ENCODE assay signal across 24 cellular contexts in the genomic region with DNA sequence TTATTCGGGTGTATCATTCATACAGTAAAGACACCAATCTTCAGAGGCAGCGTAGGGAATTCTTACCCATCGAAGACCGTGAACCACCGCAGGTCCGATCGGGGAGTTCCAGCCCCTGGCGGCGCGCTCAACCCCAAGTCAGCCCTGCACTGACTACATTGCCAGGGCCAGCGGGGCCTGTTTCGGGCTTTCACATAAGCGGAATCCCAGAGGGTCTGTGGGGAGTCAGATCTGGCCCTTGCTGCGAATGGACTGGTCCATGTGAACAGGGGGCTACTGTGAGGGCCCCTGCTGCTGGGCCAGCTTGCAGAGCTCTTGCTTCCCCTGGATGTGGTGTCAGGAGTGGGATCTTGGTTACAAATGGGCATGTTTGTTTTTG. TPM values are rescaled to one million over a fixed set of nuclear protein-coding genes. Genes with fewer than 3 reads are reported as not detected.
DNase-seq lines count a peak whose midpoint lies in the region; FAIRE-seq and TF ChIP-seq lines count a peak whose summit lies in the region.
"Had no signal": no experiment of that assay in that cellular context is flagged by ENCODE, and none has a peak within 500 bp of the region (broad histone marks: within the 10 kb centered on the region; RNA-seq: fewer than 3 reads in every experiment).

No MANE protein-coding gene starts in this region.

- H3K36me3 ChIP-seq in ES-I3 (ENCODE audit: insufficient read depth, low read length), result no peaks in the 10 kb centered on the region
- H3K36me3 ChIP-seq in HEK293 (ENCODE audit: control insufficient read depth in 2 of 2, insufficient read depth in 1 of 2, low read length in 2 of 2), result peaks cover 0 to 6% of the 10 kb centered on the region in 2 experiments; a peak in 1 of 3 replicates
- peaks cover 0 to 3% (median 1%) of the 10 kb centered on the region in 4 experiments; a peak in 3 of 8 replicates for H3K36me3 ChIP-seq in H1 (ENCODE audit: control insufficient read depth in 2 of 4, insufficient read depth in 4 of 4, low read length in 3 of 4)
- no peaks in the 10 kb centered on the region for H3K36me3 ChIP-seq in iPS-15b (ENCODE audit: control insufficient read depth, insufficient read depth, low read length)
- H3K36me3 ChIP-seq in CD4-positive, alpha-beta memory T cell (ENCODE audit: insufficient read depth, low read length), result no peaks in the 10 kb centered on the region
- H3K36me3 ChIP-seq: HAP-1 had no signal

- no peak overlapping the region for H3K4me3 Mint-ChIP-seq in CD4-positive, alpha-beta memory T cell

- H3K36me3 Mint-ChIP-seq in CD4-positive, alpha-beta memory T cell, result no peaks in the 10 kb centered on the region

- peaks cover 0 to 4% (median 0%) of the 10 kb centered on the region in 8 donors for H3K9me3 Mint-ChIP-seq in CD4-positive, alpha-beta memory T cell

- H4K8ac ChIP-seq in H1 (ENCODE audit: extremely low read depth, insufficient read depth, low read length), result no peak overlapping the region; the same call in 1 of the 2 replicates

- no peak for FAIRE-seq in H1 (lab: Jason Lieb, UNC)
- FAIRE-seq: A204.1 had no signal

- no peak overlapping the region for H2AFZ ChIP-seq in H1 (ENCODE audit: low read length)

- no peak overlapping the region for H3K18ac ChIP-seq in H1 (ENCODE audit: extremely low read depth, low read length)

- H3K27me3 Mint-ChIP-seq in CD4-positive, alpha-beta memory T cell, result peaks cover 14 to 19% of the 10 kb centered on the region in 2 donors

- TF ChIP-seq POLR2A in H1 (IDR thresholded peaks at IDR 0.05; ENCODE audit: control extremely low read depth in 1 of 2, low read depth in 2 of 2, low read length in 2 of 2), result no peak

- no peak overlapping the region for H3K4me3 ChIP-seq in HEK293 (ENCODE audit: low read depth, low read length)
- H3K4me3 ChIP-seq in H1 (ENCODE audit: extremely low read depth in 1 of 4, insufficient read depth in 2 of 4, low read depth in 3 of 4, low read length in 4 of 4), result peak overlapping the region in 2 of 4 experiments; percentile 38 to 46; a peak in 5 of 8 replicates
- peak overlapping the region; percentile 30 for H3K4me3 ChIP-seq in iPS-15b (ENCODE audit: low read depth, low read length)
- no peak overlapping the region for H3K4me3 ChIP-seq in coronary artery
- H3K4me3 ChIP-seq in CD4-positive, alpha-beta memory T cell (ENCODE audit: low read length in 2 of 2), result no peak overlapping the region
- H3K4me3 ChIP-seq: HAP-1 had no signal

- H2BK12ac ChIP-seq in H1 (ENCODE audit: low read depth, low read length), result no peak overlapping the region

- H3K23ac ChIP-seq in H1 (ENCODE audit: insufficient read length), result no peak overlapping the region

- peaks cover 18% of the 10 kb centered on the region; the same call in 1 of the 2 replicates for H3K4me1 ChIP-seq in ES-I3 (ENCODE audit: insufficient read depth, low read length)
- no peaks in the 10 kb centered on the region for H3K4me1 ChIP-seq in HEK293 (ENCODE audit: control insufficient read depth, insufficient read depth, low read length)
- H3K4me1 ChIP-seq in H1 (replicated peaks in 1 of 4; ENCODE audit: control insufficient read depth in 3 of 4, insufficient read depth in 4 of 4, low read length in 3 of 4), result peaks cover 0 to 24% (median 8%) of the 10 kb centered on the region in 4 experiments; a peak in 6 of 7 replicates
- peaks cover 5% of the 10 kb centered on the region for H3K4me1 ChIP-seq in iPS-15b (ENCODE audit: control insufficient read depth, insufficient read depth, low read length)
- peaks cover 8% of the 10 kb centered on the region for H3K4me1 ChIP-seq in CD4-positive, alpha-beta memory T cell (ENCODE audit: insufficient read depth, low read length)
- H3K4me1 ChIP-seq: HAP-1 had no signal

- H3K4ac ChIP-seq in H1 (replicated peaks; ENCODE audit: insufficient read length, low read depth, low read length), result no peak overlapping the region

- H3K9ac ChIP-seq in ES-I3 (ENCODE audit: low read depth, low read length) (peak overlapping the region; percentile 54; the same call in 1 of the 2 replicates), H1 (replicated peaks in 1 of 4; ENCODE audit: extremely low read depth in 1 of 4, low read depth in 3 of 4, low read length in 3 of 4) (no peak overlapping the region), iPS-15b (ENCODE audit: low read depth, low read length) (peak overlapping the region; percentile 26)
- H3K9ac ChIP-seq: KMS-11 had no signal

- no peak overlapping the region for H3K14ac ChIP-seq in H1 (ENCODE audit: insufficient read length)

- POLR2A ChIA-PET in HEK293 (lab: Yijun Ruan, JAX) (no interaction called here), H1 (lab: Charles Lee; ENCODE audit: partially characterized antibody) (interaction anchor here (0.6 to 4.4 kb wide), 14 partner anchors 8 to 252 kb away, joined by 3 to 23 read pairs (median 6); a partner anchor contains a TSS)
- POLR2A ChIA-PET in CD4-positive, alpha-beta memory T cell (lab: Charles Lee; ENCODE audit: partially characterized antibody), result interaction anchor here (0.6 kb wide), 1 partner anchor 93 kb away, joined by 3 read pairs; no protein-coding TSS in a partner anchor

- peaks cover 10% of the 10 kb centered on the region for H3K23me2 ChIP-seq in H1 (ENCODE audit: low read depth, low read length)

- CTCF ChIA-PET in HEK293 (lab: Yijun Ruan, JAX) (interaction anchor here (1.0 kb wide), 1 partner anchor 208 kb away, joined by 4 read pairs; no protein-coding TSS in a partner anchor), H1 (lab: Charles Lee; ENCODE audit: partially characterized antibody) (interaction anchor here (0.7 to 3.5 kb wide), 6 partner anchors 15 to 432 kb away, joined by 3 to 9 read pairs (median 4); no protein-coding TSS in a partner anchor)
- CTCF ChIA-PET in CD4-positive, alpha-beta memory T cell (lab: Charles Lee; ENCODE audit: partially characterized antibody), result no interaction called here

- H3K4me1 Mint-ChIP-seq in CD4-positive, alpha-beta memory T cell, result peaks cover 3 to 9% (median 5%) of the 10 kb centered on the region in 4 donors

- DNase-seq in H1 (ENCODE audit: low read depth in 1 of 2, low spot score in 2 of 2) (peak in 1 of 2 experiments; percentile 58), coronary artery (ENCODE audit: low spot score) (no peak), NCI-H1930 (lab: John Stamatoyannopoulos, UW) (no peak), activated gamma-delta T cell (lab: John Stamatoyannopoulos, UW) (no peak)
- no peak for DNase-seq in CD4-positive, alpha-beta memory T cell
- DNase-seq: GDM1, IMR-90, NCI-H1105, NCI-H2081, NCI-H2171, NCI-H524 treated with DMSO at 0.1 percent for 48 hours, PC-3, Right ventricle myocardium superior had no signal

- H3K79me1 ChIP-seq in H1 (ENCODE audit: low read depth, low read length), result peaks cover 7% of the 10 kb centered on the region

- TF ChIP-seq EP300 in H1 (IDR thresholded peaks at IDR 0.05; ENCODE audit: borderline replicate concordance in 1 of 2, low read depth in 2 of 2, low read length in 2 of 2), result no peak

- no peak for TF ChIP-seq RAD21 in H1 (IDR thresholded peaks at IDR 0.05 in 1 of 2, conservative IDR thresholded peaks at IDR 0.05 in 1 of 2; ENCODE audit: low read depth in 2 of 2, low read length in 2 of 2)

- H3K56ac ChIP-seq in H1 (replicated peaks; ENCODE audit: insufficient read length, low read depth, low read length), result no peak overlapping the region

- WGBS in H1 (ENCODE audit: extremely low coverage in 1 of 2, insufficient coverage in 1 of 2, insufficient read length in 1 of 2, insufficient replicate concordance in 2 of 2, low coverage in 1 of 2, low lambda C conversion rate in 2 of 2, missing lambda C conversion rate in 1 of 2), 2 experiments, result 80% methylated on average over 14 of the region's 14 CpGs; no CpG with 5 or more reads in 1 of the 2 experiments

- H3K9me3 ChIP-seq in ES-I3 (ENCODE audit: control insufficient read depth, insufficient read depth, low read length) (no peaks in the 10 kb centered on the region), HEK293 (ENCODE audit: control insufficient read depth, insufficient read depth, low read depth, low read length) (no peaks in the 10 kb centered on the region), H1 (ENCODE audit: insufficient read depth in 2 of 2, low read depth in 1 of 2, low read length in 1 of 2) (no peaks in the 10 kb centered on the region), iPS-15b (ENCODE audit: control insufficient read depth, insufficient read depth, low read length) (no peaks in the 10 kb centered on the region)
- no peaks in the 10 kb centered on the region for H3K9me3 ChIP-seq in CD4-positive, alpha-beta memory T cell (ENCODE audit: control insufficient read depth in 1 of 2, low read length in 2 of 2)
- H3K9me3 ChIP-seq: HAP-1 had no signal

- no peak overlapping the region for H4K91ac ChIP-seq in H1 (replicated peaks; ENCODE audit: insufficient read length, low read length)

- no peak overlapping the region for H2BK5ac ChIP-seq in H1 (ENCODE audit: low read depth, low read length)

- H3K79me2 ChIP-seq in H1 (ENCODE audit: control insufficient read depth in 1 of 2, insufficient read depth in 2 of 2, low read length in 2 of 2), result no peaks in the 10 kb centered on the region

- H4K20me1 ChIP-seq in H1 (replicated peaks in 1 of 2; ENCODE audit: control insufficient read depth in 1 of 2, insufficient read depth in 2 of 2, low read length in 2 of 2), result peaks cover 0 to 2% of the 10 kb centered on the region in 2 experiments

- no peak overlapping the region for H2BK20ac ChIP-seq in H1 (ENCODE audit: low read length)

- peak overlapping the region; percentile 59 to 76 for H3K4me2 ChIP-seq in H1 (ENCODE audit: insufficient read depth in 1 of 2, low read depth in 2 of 2, low read length in 2 of 2)
- H3K4me2 ChIP-seq: KMS-11 had no signal

- H2BK120ac ChIP-seq in H1 (replicated peaks; ENCODE audit: low read depth, low read length), result no peak overlapping the region

- no peak overlapping the region for H2AK5ac ChIP-seq in H1 (ENCODE audit: low read depth, low read length)

- no peak for TF ChIP-seq CTCF in HEK293 (tag by site-specific recombination; IDR thresholded peaks at IDR 0.05)
- TF ChIP-seq CTCF in H1 (IDR thresholded peaks at IDR 0.05; ENCODE audit: control extremely low read depth in 1 of 3, insufficient read depth in 1 of 3, low read depth in 1 of 3, low read length in 3 of 3), result no peak
- TF ChIP-seq CTCF in coronary artery (IDR thresholded peaks at IDR 0.05), result no peak

- H3K27me3 ChIP-seq in H1 (replicated peaks in 1 of 4; ENCODE audit: control insufficient read depth in 3 of 4, extremely low read depth in 1 of 4, insufficient read depth in 3 of 4, low read length in 3 of 4) (peaks cover 2 to 15% (median 9%) of the 10 kb centered on the region in 4 experiments; a peak in 5 of 7 replicates), iPS-15b (ENCODE audit: control insufficient read depth, insufficient read depth, low read length) (peaks cover 22% of the 10 kb centered on the region)
- no peaks in the 10 kb centered on the region for H3K27me3 ChIP-seq in CD4-positive, alpha-beta memory T cell (ENCODE audit: insufficient read depth, low read length)

- 0 out of 2 replicates have a peak overlapping the region, but pooled peaks have one; percentile 29 for H2BK15ac ChIP-seq in H1 (ENCODE audit: low read length)

- intact Hi-C loops in CD4-positive, alpha-beta memory T cell (cut with micrococcal nuclease), result no loop called here

- H3K27ac ChIP-seq in HEK293 (ENCODE audit: extremely low read depth, low read depth, low read length) (no peak overlapping the region), H1 (ENCODE audit: low read depth, low read length) (no peak overlapping the region), coronary artery (no peak overlapping the region)
- no peak overlapping the region for H3K27ac ChIP-seq in CD4-positive, alpha-beta memory T cell (ENCODE audit: low read depth, low read length)
- H3K27ac ChIP-seq: C4-2B, HL-60, KMS-11 had no signal

- no peak overlapping the region for H3K27ac Mint-ChIP-seq in CD4-positive, alpha-beta memory T cell

- H4K5ac ChIP-seq in H1 (ENCODE audit: insufficient read length, low read depth, low read length), result no peak overlapping the region

RNA-seq across cellular contexts. Expression of a gene that starts 7.6 kb away (rescaled TPM):
- total RNA-seq in H1 (2021; fragmentation: NEBNext Ultra II Directional; extraction: Animal tissue kit (Norgen Biotek cat#: 25700)), result 5.8 and 6.4 TPM in 2 replicates
- polyA plus RNA-seq in H1 (2011; rRNA removed), result 12.9 and 15.1 TPM in 2 replicates
- polyA plus RNA-seq in H1 (2011; cell fraction: cytosol; rRNA removed), result 7.8 TPM
- polyA plus RNA-seq in H1 (2011; cell fraction: nucleus; rRNA removed), result 8.5 TPM
- polyA plus RNA-seq in H1 (2012, experiment 1 of 2), result 7.9 to 8.8 TPM (median 8.4 TPM) in 4 replicates
- polyA plus RNA-seq in H1 (2012, experiment 2 of 2), result 11.4 TPM
- 6.9 TPM for polyA plus RNA-seq in H1 (2013, experiment 1 of 2)
- polyA plus RNA-seq in H1 (2013, experiment 2 of 2), result 5.8 TPM
- polyA minus RNA-seq in H1 (2011; rRNA and poly(A)+ RNA removed), result 1.6 and 5.0 TPM in 2 replicates
- 3.7 TPM for polyA minus RNA-seq in H1 (2011; cell fraction: cytosol; rRNA and poly(A)+ RNA removed)
- 1.5 TPM for polyA minus RNA-seq in H1 (2011; cell fraction: nucleus; rRNA and poly(A)+ RNA removed)
- 1 to 10 TPM in 1 of 2 experiments, under 1 TPM in 1; 0.87 to 1.3 TPM for total RNA-seq in CD4-positive, alpha-beta memory T cell
- 1 to 10 TPM in 1 of 2 donors, under 1 TPM in 1; 0.83 to 1.2 TPM for polyA plus RNA-seq in CD4-positive, alpha-beta memory T cell
- total RNA-seq: HT-29, IMR-90, PC-3, Right ventricle myocardium superior, RPMI7951, SK-MEL-5 had no signal

RNA-seq across cellular contexts. Expression of a gene that starts 11.7 kb away (rescaled TPM):
- total RNA-seq in H1 (2021; fragmentation: NEBNext Ultra II Directional; extraction: Animal tissue kit (Norgen Biotek cat#: 25700)), result 0.96 and 0.99 TPM in 2 replicates
- polyA plus RNA-seq in H1 (2011; rRNA removed), result 0.83 and 1.1 TPM in 2 replicates
- polyA plus RNA-seq in H1 (2011; cell fraction: cytosol; rRNA removed), result 0.89 TPM
- polyA plus RNA-seq in H1 (2011; cell fraction: nucleus; rRNA removed), result 2.1 TPM
- 0.68 to 1.2 TPM (median 0.97 TPM) in 4 replicates for polyA plus RNA-seq in H1 (2012, experiment 1 of 2)
- polyA plus RNA-seq in H1 (2012, experiment 2 of 2), result 0.60 TPM
- polyA plus RNA-seq in H1 (2013, experiment 1 of 2), result 0.45 TPM
- polyA plus RNA-seq in H1 (2013, experiment 2 of 2), result 0.64 TPM
- polyA minus RNA-seq in H1 (2011; rRNA and poly(A)+ RNA removed), result 0.98 and 3.4 TPM in 2 replicates
- polyA minus RNA-seq in H1 (2011; cell fraction: cytosol; rRNA and poly(A)+ RNA removed), result 1.1 TPM
- polyA minus RNA-seq in H1 (2011; cell fraction: nucleus; rRNA and poly(A)+ RNA removed), result 1.8 TPM
- total RNA-seq in CD4-positive, alpha-beta memory T cell, result 1 to 10 TPM; 1.1 to 1.2 TPM
- under 1 TPM; 0.10 to 0.24 TPM for polyA plus RNA-seq in CD4-positive, alpha-beta memory T cell

RNA-seq across cellular contexts. Expression of a gene that starts 11.8 kb away (rescaled TPM):
- 79.8 and 92.7 TPM in 2 replicates for total RNA-seq in H1 (2021; fragmentation: NEBNext Ultra II Directional; extraction: Animal tissue kit (Norgen Biotek cat#: 25700))
- 70.7 and 75.0 TPM in 2 replicates for polyA plus RNA-seq in H1 (2011; rRNA removed)
- polyA plus RNA-seq in H1 (2011; cell fraction: cytosol; rRNA removed), result 60.9 TPM
- polyA plus RNA-seq in H1 (2011; cell fraction: nucleus; rRNA removed), result 89.5 TPM
- 39.4 to 58.7 TPM (median 48.0 TPM) in 4 replicates for polyA plus RNA-seq in H1 (2012, experiment 1 of 2)
- polyA plus RNA-seq in H1 (2012, experiment 2 of 2), result 45.3 TPM
- 57.3 TPM for polyA plus RNA-seq in H1 (2013, experiment 1 of 2)
- 54.4 TPM for polyA plus RNA-seq in H1 (2013, experiment 2 of 2)
- 155 and 210 TPM in 2 replicates for polyA minus RNA-seq in H1 (2011; rRNA and poly(A)+ RNA removed)
- 65.4 TPM for polyA minus RNA-seq in H1 (2011; cell fraction: cytosol; rRNA and poly(A)+ RNA removed)
- 47.0 TPM for polyA minus RNA-seq in H1 (2011; cell fraction: nucleus; rRNA and poly(A)+ RNA removed)
- total RNA-seq in CD4-positive, alpha-beta memory T cell, result 100 to 1,000 TPM in 1 of 2 experiments, 10 to 100 TPM in 1; 91.0 to 105 TPM
- 10 to 100 TPM; 61.1 to 70.6 TPM for polyA plus RNA-seq in CD4-positive, alpha-beta memory T cell

RNA-seq across cellular contexts. Expression of a gene that starts 17.7 kb away (rescaled TPM):
- total RNA-seq in H1 (2021; fragmentation: NEBNext Ultra II Directional; extraction: Animal tissue kit (Norgen Biotek cat#: 25700)), result 35.9 and 41.5 TPM in 2 replicates
- 61.9 and 97.9 TPM in 2 replicates for polyA plus RNA-seq in H1 (2011; rRNA removed)
- 87.0 TPM for polyA plus RNA-seq in H1 (2011; cell fraction: cytosol; rRNA removed)
- polyA plus RNA-seq in H1 (2011; cell fraction: nucleus; rRNA removed), result 64.0 TPM
- polyA plus RNA-seq in H1 (2012, experiment 1 of 2), result 31.4 to 46.5 TPM (median 41.9 TPM) in 4 replicates
- 43.9 TPM for polyA plus RNA-seq in H1 (2012, experiment 2 of 2)
- polyA plus RNA-seq in H1 (2013, experiment 1 of 2), result 37.3 TPM
- polyA plus RNA-seq in H1 (2013, experiment 2 of 2), result 38.6 TPM
- 7.8 and 9.4 TPM in 2 replicates for polyA minus RNA-seq in H1 (2011; rRNA and poly(A)+ RNA removed)
- polyA minus RNA-seq in H1 (2011; cell fraction: cytosol; rRNA and poly(A)+ RNA removed), result 12.5 TPM
- polyA minus RNA-seq in H1 (2011; cell fraction: nucleus; rRNA and poly(A)+ RNA removed), result 23.0 TPM
- total RNA-seq in CD4-positive, alpha-beta memory T cell, result 10 to 100 TPM; 52.5 to 60.8 TPM
- polyA plus RNA-seq in CD4-positive, alpha-beta memory T cell, result 10 to 100 TPM; 68.8 to 83.2 TPM

RNA-seq across cellular contexts. Expression of a gene that starts 17.8 kb away (rescaled TPM):
- total RNA-seq in H1 (2021; fragmentation: NEBNext Ultra II Directional; extraction: Animal tissue kit (Norgen Biotek cat#: 25700)), result 38.6 and 39.8 TPM in 2 replicates
- 17.6 and 23.3 TPM in 2 replicates for polyA plus RNA-seq in H1 (2011; rRNA removed)
- 28.0 TPM for polyA plus RNA-seq in H1 (2011; cell fraction: cytosol; rRNA removed)
- polyA plus RNA-seq in H1 (2011; cell fraction: nucleus; rRNA removed), result 24.2 TPM
- polyA plus RNA-seq in H1 (2012, experiment 1 of 2), result 38.1 to 44.2 TPM (median 40.1 TPM) in 4 replicates
- polyA plus RNA-seq in H1 (2012, experiment 2 of 2), result 19.9 TPM
- 40.4 TPM for polyA plus RNA-seq in H1 (2013, experiment 1 of 2)
- 44.2 TPM for polyA plus RNA-seq in H1 (2013, experiment 2 of 2)
- polyA minus RNA-seq in H1 (2011; rRNA and poly(A)+ RNA removed), result 3.2 and 4.4 TPM in 2 replicates
- 8.4 TPM for polyA minus RNA-seq in H1 (2011; cell fraction: cytosol; rRNA and poly(A)+ RNA removed)
- polyA minus RNA-seq in H1 (2011; cell fraction: nucleus; rRNA and poly(A)+ RNA removed), result 9.5 TPM
- 10 to 100 TPM; 28.0 to 29.3 TPM for total RNA-seq in CD4-positive, alpha-beta memory T cell
- 10 to 100 TPM in 1 of 2 donors, 1 to 10 TPM in 1; 5.3 to 17.0 TPM for polyA plus RNA-seq in CD4-positive, alpha-beta memory T cell

Comparison
In these comparisons a context has a peak if more than half of its experiments do, and no peak if none do; other contexts are left out.
1. H3K9ac ChIP-seq: peak in ES-I3 (single experiment) and iPS-15b (single experiment); none in H1 (0 of 4).